ENCODE assay signal across 1 cellular context in the genomic region with DNA sequence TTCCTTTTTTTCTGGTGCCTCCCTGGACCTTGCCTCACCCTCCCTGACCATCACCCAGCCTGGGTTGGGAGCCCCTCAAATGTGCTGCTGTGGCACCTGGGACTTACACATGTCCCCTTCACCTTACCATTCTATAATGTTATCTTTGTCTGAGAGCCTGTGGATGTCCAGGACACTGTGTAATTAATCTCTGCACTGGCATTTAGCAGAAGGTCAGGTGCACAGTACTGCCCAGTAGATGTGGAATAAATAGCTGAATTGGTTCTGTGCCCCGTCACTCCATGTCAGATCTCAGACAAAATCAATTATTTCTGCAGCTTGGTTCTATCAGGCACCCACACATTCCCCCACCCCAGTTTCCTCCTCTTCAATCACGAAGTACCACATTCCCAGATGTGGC.
TF ChIP-seq lines count a peak whose summit lies in the region.

No MANE protein-coding gene starts in this region.

TF ChIP-seq in SK-N-SH treated with all-trans-retinoic acid at 6 μM for 48 hours, 23 proteins besides CTCF, POLR2A, EP300 and RAD21 (continued from another document):
- TF ChIP-seq, protein P1, sequence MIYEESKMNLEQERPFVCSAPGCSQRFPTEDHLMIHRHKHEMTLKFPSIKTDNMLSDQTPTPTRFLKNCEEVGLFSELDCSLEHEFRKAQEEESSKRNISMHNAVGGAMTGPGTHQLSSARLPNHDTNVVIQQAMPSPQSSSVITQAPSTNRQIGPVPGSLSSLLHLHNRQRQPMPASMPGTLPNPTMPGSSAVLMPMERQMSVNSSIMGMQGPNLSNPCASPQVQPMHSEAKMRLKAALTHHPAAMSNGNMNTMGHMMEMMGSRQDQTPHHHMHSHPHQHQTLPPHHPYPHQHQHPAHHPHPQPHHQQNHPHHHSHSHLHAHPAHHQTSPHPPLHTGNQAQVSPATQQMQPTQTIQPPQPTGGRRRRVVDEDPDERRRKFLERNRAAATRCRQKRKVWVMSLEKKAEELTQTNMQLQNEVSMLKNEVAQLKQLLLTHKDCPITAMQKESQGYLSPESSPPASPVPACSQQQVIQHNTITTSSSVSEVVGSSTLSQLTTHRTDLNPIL (CRISPR knock-in tag; IDR thresholded peaks at IDR 0.05; ENCODE audit: low read depth), result no peak
- TF ChIP-seq ZFP3 (CRISPR knock-in tag; IDR thresholded peaks at IDR 0.05) (no peak), TOX (CRISPR knock-in tag; IDR thresholded peaks at IDR 0.05; ENCODE audit: borderline replicate concordance) (no peak), CSDC2 (CRISPR knock-in tag; IDR thresholded peaks at IDR 0.05) (no peak), ZNF70 (CRISPR knock-in tag; IDR thresholded peaks at IDR 0.05) (no peak), ZFP30 (CRISPR knock-in tag; IDR thresholded peaks at IDR 0.05) (no peak), RARB (CRISPR knock-in tag; IDR thresholded peaks at IDR 0.05) (no peak), ZNF8 (CRISPR knock-in tag; IDR thresholded peaks at IDR 0.05) (no peak), ZNF565 (CRISPR knock-in tag; conservative IDR thresholded peaks at IDR 0.05; ENCODE audit: low read depth) (no peak)
- TF ChIP-seq, protein P2, sequence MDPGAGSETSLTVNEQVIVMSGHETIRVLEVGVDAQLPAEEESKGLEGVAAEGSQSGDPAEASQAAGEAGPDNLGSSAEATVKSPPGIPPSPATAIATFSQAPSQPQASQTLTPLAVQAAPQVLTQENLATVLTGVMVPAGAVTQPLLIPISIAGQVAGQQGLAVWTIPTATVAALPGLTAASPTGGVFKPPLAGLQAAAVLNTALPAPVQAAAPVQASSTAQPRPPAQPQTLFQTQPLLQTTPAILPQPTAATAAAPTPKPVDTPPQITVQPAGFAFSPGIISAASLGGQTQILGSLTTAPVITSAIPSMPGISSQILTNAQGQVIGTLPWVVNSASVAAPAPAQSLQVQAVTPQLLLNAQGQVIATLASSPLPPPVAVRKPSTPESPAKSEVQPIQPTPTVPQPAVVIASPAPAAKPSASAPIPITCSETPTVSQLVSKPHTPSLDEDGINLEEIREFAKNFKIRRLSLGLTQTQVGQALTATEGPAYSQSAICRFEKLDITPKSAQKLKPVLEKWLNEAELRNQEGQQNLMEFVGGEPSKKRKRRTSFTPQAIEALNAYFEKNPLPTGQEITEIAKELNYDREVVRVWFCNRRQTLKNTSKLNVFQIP (CRISPR knock-in tag; IDR thresholded peaks at IDR 0.05; ENCODE audit: borderline replicate concordance, low read depth), result no peak
TF ChIP-seq in SK-N-SH treated with all-trans-retinoic acid at 6 μM for 48 hours: peak in this region for 0.
